9 cellular contexts compared by ENCODE assay signal in the genomic region with DNA sequence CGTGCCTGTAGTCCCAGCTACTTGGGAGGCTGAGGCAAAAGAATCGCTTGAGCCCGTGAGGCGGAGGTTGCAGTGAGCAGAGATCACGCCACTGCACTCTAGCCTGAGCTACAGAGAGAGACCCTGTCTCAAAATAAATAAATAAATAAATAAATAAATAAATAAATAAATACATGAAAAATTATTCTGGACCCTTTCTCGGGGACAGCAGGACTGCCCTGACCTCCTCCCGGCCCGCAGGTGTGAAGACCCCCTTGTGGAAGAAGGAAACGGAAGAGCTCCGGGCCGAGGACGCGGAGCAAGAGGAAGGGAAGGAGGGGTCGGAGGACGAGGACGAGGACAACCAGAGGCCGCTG. TPM values are rescaled to one million over a fixed set of nuclear protein-coding genes. Genes with fewer than 3 reads are reported as not detected.
A peak's percentile ranks its signal among the peaks of the same experiment; 100 is the strongest.
DNase-seq lines count a peak whose midpoint lies in the region; ATAC-seq and TF ChIP-seq lines count a peak whose summit lies in the region.
"Had no signal": no experiment of that assay in that cellular context is flagged by ENCODE, and none has a peak within 500 bp of the region (broad histone marks: within the 10 kb centered on the region; RNA-seq: fewer than 3 reads in every experiment).

No MANE protein-coding gene starts in this region.

- no peak for TF ChIP-seq POLR2A in Peyer's patch (IDR thresholded peaks at IDR 0.05)
- no peak for TF ChIP-seq POLR2A in esophagus muscularis mucosa (IDR thresholded peaks at IDR 0.05; ENCODE audit: low read depth)
- no peak for TF ChIP-seq POLR2A in sigmoid colon (IDR thresholded peaks at IDR 0.05)
- TF ChIP-seq POLR2A in adrenal gland (IDR thresholded peaks at IDR 0.05), result no peak

- peaks cover 0 to 35% (median 1%) of the 10 kb centered on the region in 4 donors for H3K4me1 ChIP-seq in Peyer's patch
- H3K4me1 ChIP-seq in esophagus muscularis mucosa, result peaks cover 10 to 46% (median 40%) of the 10 kb centered on the region in 4 donors
- peaks cover 0 to 39% (median 24%) of the 10 kb centered on the region in 4 donors for H3K4me1 ChIP-seq in sigmoid colon
- H3K4me1 ChIP-seq in adrenal gland (replicated peaks in 1 of 2), result peaks cover 5 to 11% of the 10 kb centered on the region in 2 donors

- H3K27me3 ChIP-seq in Peyer's patch (no peaks in the 10 kb centered on the region), esophagus muscularis mucosa (no peaks in the 10 kb centered on the region), sigmoid colon (no peaks in the 10 kb centered on the region), adrenal gland (no peaks in the 10 kb centered on the region)

- no peaks in the 10 kb centered on the region for H3K9me3 ChIP-seq in Peyer's patch
- H3K9me3 ChIP-seq in esophagus muscularis mucosa, result no peaks in the 10 kb centered on the region
- H3K9me3 ChIP-seq in sigmoid colon, result no peaks in the 10 kb centered on the region
- no peaks in the 10 kb centered on the region for H3K9me3 ChIP-seq in adrenal gland (replicated peaks in 1 of 3)

- intact Hi-C loops in esophagus muscularis mucosa (cut with DNase I), result loop anchor here (2.0 kb wide), 1 partner anchor 41 kb away; no protein-coding TSS in a partner anchor
- intact Hi-C loops in sigmoid colon (cut with DNase I), result loop anchor here (1.0 kb wide), 2 partner anchors 41 to 46 kb away; partner anchors contain the start of gene TAF15
- intact Hi-C loops in adrenal gland (cut with DNase I), result loop anchor here in 1 of 2 donors (2.0 kb wide), 1 partner anchor 41 kb away; no protein-coding TSS in a partner anchor

- H3K27ac ChIP-seq in Peyer's patch, result peak overlapping the region in 2 of 4 donors; percentile 20 to 88
- peak overlapping the region; percentile 62 to 79 (median 66) for H3K27ac ChIP-seq in esophagus muscularis mucosa (replicated peaks in 1 of 4)
- peak overlapping the region; percentile 44 to 77 (median 67) for H3K27ac ChIP-seq in sigmoid colon
- H3K27ac ChIP-seq in adrenal gland, result peak overlapping the region in 1 of 5 donors; percentile 55

- H3K4me3 ChIP-seq in Peyer's patch, result peak overlapping the region; percentile 39 to 56 (median 48)
- peak overlapping the region; percentile 54 to 64 (median 56) for H3K4me3 ChIP-seq in esophagus muscularis mucosa
- H3K4me3 ChIP-seq in sigmoid colon, result peak overlapping the region in 3 of 4 donors; percentile 46 to 57 (median 51)
- H3K4me3 ChIP-seq in adrenal gland, result peak overlapping the region in 2 of 4 donors; percentile 18 to 60

- 34% methylated on average over 17 of the region's 17 CpGs for WGBS in esophagus muscularis mucosa
- WGBS in sigmoid colon, 2 donors, result 32 to 34% methylated on average over 16 to 17 of the region's 17 CpGs
- 28 to 33% (median 32%) methylated on average over 16 to 17 of the region's 17 CpGs for WGBS in adrenal gland, 4 donors

- TF ChIP-seq EP300 in esophagus muscularis mucosa (IDR thresholded peaks at IDR 0.05) (no peak), sigmoid colon (IDR thresholded peaks at IDR 0.05) (no peak)

- DNase-seq in Peyer's patch, result no peak
- no peak for DNase-seq in esophagus muscularis mucosa (ENCODE audit: extremely low spot score)
- DNase-seq in sigmoid colon, result no peak
- no peak for DNase-seq in COLO668 (lab: John Stamatoyannopoulos, UW; ENCODE audit: unreplicated experiment)
- no peak for DNase-seq in adrenal gland

- TF ChIP-seq CTCF in Peyer's patch (IDR thresholded peaks at IDR 0.05) (no peak), esophagus muscularis mucosa (IDR thresholded peaks at IDR 0.05) (no peak), sigmoid colon (IDR thresholded peaks at IDR 0.05) (no peak), adrenal gland (IDR thresholded peaks at IDR 0.05) (no peak)

- H3K36me3 ChIP-seq in Peyer's patch, result no peaks in the 10 kb centered on the region
- no peaks in the 10 kb centered on the region for H3K36me3 ChIP-seq in esophagus muscularis mucosa
- H3K36me3 ChIP-seq in sigmoid colon, result no peaks in the 10 kb centered on the region
- H3K36me3 ChIP-seq in adrenal gland (replicated peaks in 1 of 2), result no peaks in the 10 kb centered on the region

- ATAC-seq in GM18517 (IDR thresholded peaks at IDR 0.05; ENCODE audit: unreplicated experiment) (peak; percentile 17), GM19035 (IDR thresholded peaks at IDR 0.05; ENCODE audit: unreplicated experiment) (no peak), HG03571 (IDR thresholded peaks at IDR 0.05; ENCODE audit: unreplicated experiment) (no peak)

RNA-seq across cellular contexts. Expression of gene C17orf50, which starts 3.1 kb away (rescaled TPM):
- total RNA-seq in Peyer's patch, result not detected
- not detected for total RNA-seq in esophagus muscularis mucosa
- total RNA-seq in sigmoid colon, result not detected
- under 1 TPM in 1 of 3 donors, not detected in 2; 0.07 TPM for polyA plus RNA-seq in sigmoid colon
- under 1 TPM in 1 of 8 donors, not detected in 7; 0.83 TPM for total RNA-seq in adrenal gland
- polyA plus RNA-seq in adrenal gland, result under 1 TPM in 2 of 3 donors, not detected in 1; 0.07 to 0.24 TPM
- total RNA-seq: right cardiac atrium had no signal

RNA-seq across cellular contexts. Expression of gene GAS2L2, which starts 10.7 kb away (rescaled TPM):
- total RNA-seq in Peyer's patch (not detected), esophagus muscularis mucosa (under 1 TPM; 0.42 to 0.80 (median 0.48) TPM), sigmoid colon (not detected), adrenal gland (under 1 TPM in 2 of 8 donors, not detected in 6; 0.08 to 0.22 TPM)
- polyA plus RNA-seq in sigmoid colon (under 1 TPM in 1 of 3 donors, not detected in 2; 0.06 TPM), adrenal gland (under 1 TPM in 2 of 3 donors, not detected in 1; 0.08 to 0.10 TPM)

RNA-seq across cellular contexts. Expression of gene MMP28, which starts 31.7 kb away (rescaled TPM):
- total RNA-seq in Peyer's patch (10 to 100 TPM in 3 of 4 donors, 1 to 10 TPM in 1; 3.3 to 85.3 (median 56.7) TPM), esophagus muscularis mucosa (100 to 1,000 TPM in 2 of 4 donors, 10 to 100 TPM in 2; 75.5 to 150 (median 116) TPM), sigmoid colon (10 to 100 TPM; 15.8 to 60.8 (median 40.5) TPM), adrenal gland (10 to 100 TPM in 1 of 8 donors, 1 to 10 TPM in 7; 1.8 to 11.1 (median 5.2) TPM)
- polyA plus RNA-seq in sigmoid colon (10 to 100 TPM; 24.0 to 52.9 (median 30.3) TPM), adrenal gland (1 to 10 TPM in 2 of 3 donors, under 1 TPM in 1; 0.97 to 7.4 (median 4.3) TPM)

RNA-seq across cellular contexts. Expression of gene RASL10B, which starts 32.3 kb away (rescaled TPM):
- total RNA-seq in Peyer's patch (1 to 10 TPM in 2 of 4 donors, not detected in 2; 1.1 TPM), esophagus muscularis mucosa (10 to 100 TPM; 10.3 to 28.1 (median 17.4) TPM), sigmoid colon (1 to 10 TPM; 3.6 to 5.5 (median 3.8) TPM), adrenal gland (1 to 10 TPM; 1.1 to 8.1 (median 3.0) TPM)
- polyA plus RNA-seq in sigmoid colon (1 to 10 TPM in 1 of 3 donors, under 1 TPM in 1, not detected in 1; 0.60 to 1.8 TPM), adrenal gland (1 to 10 TPM; 1.4 to 1.7 (median 1.5) TPM)

RNA-seq across cellular contexts. Expression of gene TAF15, which starts 45.5 kb away (rescaled TPM):
- total RNA-seq in Peyer's patch, result 100 to 1,000 TPM in 1 of 4 donors, 10 to 100 TPM in 3; 51.1 to 119 (median 90.1) TPM
- 100 to 1,000 TPM in 3 of 4 donors, 10 to 100 TPM in 1; 93.8 to 140 (median 122) TPM for total RNA-seq in esophagus muscularis mucosa
- total RNA-seq in sigmoid colon, result 10 to 100 TPM; 58.1 to 85.9 (median 71.3) TPM
- polyA plus RNA-seq in sigmoid colon, result 100 to 1,000 TPM in 1 of 3 donors, 10 to 100 TPM in 2; 55.9 to 147 (median 58.7) TPM
- total RNA-seq in adrenal gland, result 100 to 1,000 TPM in 4 of 8 donors, 10 to 100 TPM in 4; 27.8 to 153 (median 103) TPM
- polyA plus RNA-seq in adrenal gland, result 100 to 1,000 TPM; 143 to 213 (median 199) TPM
